In genomic region chr2:196012314-196012713, GRCh38 we compare ENCODE assay signal across 19 cellular contexts.
"Had no signal": no experiment of that assay in that cellular context is flagged by ENCODE, and none has a peak within 500 bp of the region (broad histone marks: within the 10 kb centered on the region; RNA-seq: fewer than 3 reads in every experiment).

No MANE protein-coding gene starts in this region.

- H3K27ac ChIP-seq: HL-60, SJSA1, SK-N-MC had no signal

- H3K4me1 ChIP-seq: SJSA1 had no signal

- H3K4me3 ChIP-seq: MG63, SJSA1, SK-N-MC had no signal

- H3K27me3 ChIP-seq: MG63, SJSA1 had no signal

- H3K9me3 ChIP-seq: MG63, SJSA1 had no signal

- DNase-seq: KBM-7, MG63, NCI-H1092 treated with DMSO at 0.1 percent for 48 hours, NCI-H1436, NCI-H187, NCI-H2029, NCI-H2081 treated with DMSO at 0.1 percent for 48 hours, NCI-H2171, NCI-H226, NCI-H446, NCI-H510A, NCI-H524 treated with DMSO at 0.1 percent for 48 hours, NCI-H69, NCI-H774, Right ventricle myocardium superior, SIG-M5 had no signal

- H3K36me3 ChIP-seq: MG63, SJSA1 had no signal
